In genomic region chr4:37400326-37400881, GRCh38 we compare ENCODE assay signal across 16 cellular contexts.
DNase-seq lines count a peak whose midpoint lies in the region; ATAC-seq and TF ChIP-seq lines count a peak whose summit lies in the region.
"Had no signal": no experiment of that assay in that cellular context is flagged by ENCODE, and none has a peak within 500 bp of the region (broad histone marks: within the 10 kb centered on the region; RNA-seq: fewer than 3 reads in every experiment).

No MANE protein-coding gene starts in this region.

- no peaks in the 10 kb centered on the region for H3K36me3 Mint-ChIP-seq in glutamatergic neuron (ENCODE audit: unreplicated experiment)
- H3K36me3 Mint-ChIP-seq: activated naive CD8-positive, alpha-beta T cell treated with anti-CD3 and anti-CD28 coated beads, Interleukin-2, amount 10 ng/mL, durations not matched to agents 7 days and 5 days had no signal

- no peaks in the 10 kb centered on the region for H3K9me3 Mint-ChIP-seq in glutamatergic neuron (ENCODE audit: unreplicated experiment)
- H3K9me3 Mint-ChIP-seq: activated naive CD8-positive, alpha-beta T cell treated with anti-CD3 and anti-CD28 coated beads, Interleukin-2, amount 10 ng/mL, durations not matched to agents 7 days and 5 days; effector memory CD8-positive, alpha-beta T cell had no signal

- WGBS in psoas muscle, 3 donors = 14 to 23% (median 18%) methylated on average over 2 of the region's 2 CpGs

- H3K36me3 ChIP-seq in psoas muscle (ENCODE audit: insufficient read depth in 1 of 2, low read depth in 1 of 2) = no peaks in the 10 kb centered on the region

- no peak for DNase-seq in glutamatergic neuron
- no peak for DNase-seq in RPMI8226
- DNase-seq in activated effector memory CD4-positive, alpha-beta T cell treated with anti-CD3 and anti-CD28 coated beads, Interleukin-2, amount 50 U/mL, for 16 hours = no peak
- DNase-seq in psoas muscle = no peak
- DNase-seq: activated naive CD8-positive, alpha-beta T cell treated with anti-CD3 and anti-CD28 coated beads, Interleukin-2, amount 10 ng/mL, durations not matched to agents 7 days and 5 days; C1 segment of cervical spinal cord; effector memory CD8-positive, alpha-beta T cell; Right ventricle myocardium superior; stimulated activated CD8-positive, alpha-beta memory T cell treated with anti-CD3 and anti-CD28 coated beads, Interleukin-4, amount 100 ng/mL, for 48 hours had no signal

- no peak overlapping the region for H3K27ac Mint-ChIP-seq in glutamatergic neuron (ENCODE audit: unreplicated experiment)
- H3K27ac Mint-ChIP-seq: activated naive CD8-positive, alpha-beta T cell treated with anti-CD3 and anti-CD28 coated beads, Interleukin-2, amount 10 ng/mL, durations not matched to agents 7 days and 5 days; effector memory CD8-positive, alpha-beta T cell had no signal

- ATAC-seq in GM18505 (IDR thresholded peaks at IDR 0.05; ENCODE audit: unreplicated experiment) (peak; percentile 86), GM19452 (IDR thresholded peaks at IDR 0.05; ENCODE audit: unreplicated experiment) (peak; percentile 80), HG02884 (IDR thresholded peaks at IDR 0.05; ENCODE audit: unreplicated experiment) (peak; percentile 81), HG03565 (IDR thresholded peaks at IDR 0.05; ENCODE audit: unreplicated experiment) (peak; percentile 88), psoas muscle (no peak)
- ATAC-seq: activated CD4-positive, CD25-positive, alpha-beta regulatory T cell treated with anti-CD3 and anti-CD28 coated beads, Interleukin-2, amount 50 U/mL, for 24 hours; effector memory CD8-positive, alpha-beta T cell; HepG2 had no signal

- H3K27me3 ChIP-seq in psoas muscle (ENCODE audit: insufficient read depth in 3 of 3, low read length in 2 of 3) = no peaks in the 10 kb centered on the region

- H3K4me3 Mint-ChIP-seq in glutamatergic neuron (ENCODE audit: unreplicated experiment) = no peak overlapping the region
- H3K4me3 Mint-ChIP-seq: activated naive CD8-positive, alpha-beta T cell treated with anti-CD3 and anti-CD28 coated beads, Interleukin-2, amount 10 ng/mL, durations not matched to agents 7 days and 5 days; effector memory CD8-positive, alpha-beta T cell had no signal

- H3K4me3 ChIP-seq in psoas muscle = no peak overlapping the region
- H3K4me3 ChIP-seq: skin epidermis had no signal

- no peak overlapping the region for H3K27ac ChIP-seq in psoas muscle
- H3K27ac ChIP-seq: skin epidermis had no signal

- no peaks in the 10 kb centered on the region for H3K4me1 ChIP-seq in psoas muscle

- H3K9me3 ChIP-seq in psoas muscle = no peaks in the 10 kb centered on the region

- no peak for TF ChIP-seq POLR2A in GM18505 (IDR thresholded peaks at IDR 0.05; ENCODE audit: borderline replicate concordance, extremely low read depth, insufficient read depth, insufficient read length)

- H3K27me3 Mint-ChIP-seq in glutamatergic neuron (ENCODE audit: unreplicated experiment) = peaks cover 1% of the 10 kb centered on the region

- intact Hi-C loops in psoas muscle (cut with DNase I) = no loop called here

- peaks cover 2% of the 10 kb centered on the region for H3K4me1 Mint-ChIP-seq in glutamatergic neuron (ENCODE audit: low read depth, unreplicated experiment)
- H3K4me1 Mint-ChIP-seq: activated naive CD8-positive, alpha-beta T cell treated with anti-CD3 and anti-CD28 coated beads, Interleukin-2, amount 10 ng/mL, durations not matched to agents 7 days and 5 days had no signal

- TF ChIP-seq CTCF in glutamatergic neuron (IDR thresholded peaks at IDR 0.05; ENCODE audit: partially characterized antibody, unreplicated experiment) (no peak), psoas muscle (IDR thresholded peaks at IDR 0.05) (no peak)

Comparison
In these comparisons a context has a peak if more than half of its experiments do, and no peak if none do; other contexts are left out.
1. ATAC-seq: peak in GM18505 (single experiment), GM19452 (single experiment), HG02884 (single experiment) and HG03565 (single experiment); none in psoas muscle (0 of 4).